In the genomic region with DNA sequence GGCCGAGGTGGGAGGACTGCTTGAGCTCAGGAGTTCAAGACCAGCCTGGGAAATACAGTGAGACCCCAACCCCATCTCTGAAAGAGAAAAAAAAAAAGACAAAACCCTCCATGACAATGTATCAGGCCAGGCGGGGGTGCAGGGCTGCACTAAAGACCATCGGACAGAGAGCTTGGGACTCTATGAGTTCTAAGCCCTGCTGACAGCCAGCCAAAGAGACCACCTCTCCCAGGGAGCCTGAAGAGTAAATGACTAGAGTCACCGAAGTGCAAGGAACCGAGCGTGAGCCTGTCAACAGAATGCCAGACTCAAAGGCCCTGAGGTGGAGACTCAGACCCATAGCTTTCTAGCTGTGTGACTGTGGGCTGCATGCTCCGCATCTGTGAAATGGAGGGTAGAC, we compare ENCODE assay signal across 23 cellular contexts.
"Had no signal": no experiment of that assay in that cellular context is flagged by ENCODE, and none has a peak within 500 bp of the region (broad histone marks: within the 10 kb centered on the region; RNA-seq: fewer than 3 reads in every experiment).

No MANE protein-coding gene starts in this region.

- H3K36me3 ChIP-seq: gastrocnemius medialis had no signal

- H3K27ac ChIP-seq: coronary artery, esophagus squamous epithelium, heart right ventricle, left lung, lower lobe of right lung had no signal

- H3K27me3 ChIP-seq: dorsolateral prefrontal cortex, esophagus squamous epithelium, gastrocnemius medialis, heart right ventricle, left lung had no signal

- H3K9me3 ChIP-seq: esophagus squamous epithelium, gastrocnemius medialis, heart right ventricle, left lung, lower lobe of right lung, mucosa of descending colon had no signal

- H3K9me3 Mint-ChIP-seq: mesothelial cell of epicardium had no signal

- H3K36me3 Mint-ChIP-seq: mesothelial cell of epicardium had no signal

- H3K4me3 ChIP-seq: coronary artery, dorsolateral prefrontal cortex, esophagus squamous epithelium, gastrocnemius medialis, heart right ventricle, left lung, lower lobe of right lung, mucosa of descending colon had no signal

- FAIRE-seq: colon, endothelial cell of umbilical vein, islet of Langerhans had no signal

- H3K4me3 Mint-ChIP-seq: mesothelial cell of epicardium had no signal

- H3K27ac Mint-ChIP-seq: mesothelial cell of epicardium had no signal

- ATAC-seq: gastrocnemius medialis, heart right ventricle, left cardiac atrium, left lung, left ventricle myocardium superior, lower lobe of right lung, mucosa of descending colon had no signal

- DNase-seq: dermis blood vessel endothelial cell; dorsolateral prefrontal cortex; effector CD4-positive, alpha-beta T cell; effector memory CD4-positive, alpha-beta T cell; esophagus squamous epithelium; foreskin fibroblast; foreskin melanocyte; gastrocnemius medialis; glutamatergic neuron; head of caudate nucleus; heart right ventricle; hippocampal formation; left cardiac atrium; left lung; lower lobe of right lung; mesenchymal stem cell; mucosa of descending colon had no signal
